Comparison of ENCODE assay signal across 23 cellular contexts in the genomic region with DNA sequence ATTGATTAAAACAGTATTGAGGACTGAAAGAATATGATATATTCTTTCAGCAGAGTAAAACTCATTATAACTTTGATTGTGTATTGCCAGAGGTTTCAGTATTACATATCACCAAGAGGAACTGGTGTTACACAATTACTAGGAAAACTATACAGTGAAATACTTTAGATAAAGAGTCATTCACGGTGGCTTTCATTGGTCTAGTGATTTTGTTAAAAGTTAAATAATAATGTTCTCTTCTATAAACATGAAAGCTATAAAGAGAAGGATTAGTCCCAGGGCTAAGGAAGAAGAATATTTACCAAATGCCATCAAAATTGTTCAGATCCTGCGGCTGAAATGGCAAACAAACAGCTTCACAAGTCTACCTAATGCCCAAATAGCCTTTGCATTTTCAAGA.
DNase-seq lines count a peak whose midpoint lies in the region; ATAC-seq and TF ChIP-seq lines count a peak whose summit lies in the region.
"Had no signal": no experiment of that assay in that cellular context is flagged by ENCODE, and none has a peak within 500 bp of the region (broad histone marks: within the 10 kb centered on the region; RNA-seq: fewer than 3 reads in every experiment).

No MANE protein-coding gene starts in this region.

- no peak for ATAC-seq in HG02798 (IDR thresholded peaks at IDR 0.05; ENCODE audit: poor library complexity, unreplicated experiment)
- ATAC-seq: activated CD8-positive, alpha-beta memory T cell treated with anti-CD3 and anti-CD28 coated beads, Interleukin-2, amount 10 ng/mL, durations not matched to agents 7 days and 5 days; natural killer cell treated with Interleukin-12 subunit alpha and Interleukin-12 subunit beta and Interleukin-15 and Interleukin-18, amount 100 ng/mL, for 72 hours; sciatic nerve; T-helper 17 cell had no signal

- DNase-seq in HFFc6 (no peak), amniotic epithelial cell (ENCODE audit: low read depth) (peak; percentile 18), fibroblast of the aortic adventitia (ENCODE audit: low read depth) (peak; percentile 46), osteocyte (ENCODE audit: extremely low spot score, unreplicated experiment) (no peak), GM13976 (ENCODE audit: low spot score) (no peak), RPMI8226 (no peak), NCI-H82 (lab: John Stamatoyannopoulos, UW) (no peak)
- DNase-seq: activated CD4-positive, alpha-beta T cell treated with anti-CD3 and anti-CD28 coated beads for 4 hours; activated CD8-positive, alpha-beta memory T cell treated with anti-CD3 and anti-CD28 coated beads, Interleukin-2, amount 10 ng/mL, durations not matched to agents 7 days and 5 days; activated naive CD4-positive, alpha-beta T cell treated with anti-CD3 and anti-CD28 coated beads, Interleukin-2, amount 50 U/mL, for 16 hours; cerebellar nuclear complex; effector CD8-positive, alpha-beta T cell; esophagus squamous epithelium; head of caudate nucleus; left ventricle myocardium inferior; MG63; NCI-H69; substantia nigra; T-helper 17 cell had no signal

- H3K4me3 ChIP-seq in fibroblast of the aortic adventitia (ENCODE audit: low read depth, low read length), result no peak overlapping the region
- H3K4me3 ChIP-seq: esophagus squamous epithelium, left ventricle myocardium inferior, MG63 had no signal

- H3K9me3 Mint-ChIP-seq in HFFc6 (no peaks in the 10 kb centered on the region), osteocyte (ENCODE audit: unreplicated experiment) (no peaks in the 10 kb centered on the region)

- H3K4me3 Mint-ChIP-seq in HFFc6 (peak overlapping the region; percentile 27), osteocyte (ENCODE audit: unreplicated experiment) (no peak overlapping the region)
- H3K4me3 Mint-ChIP-seq: activated CD8-positive, alpha-beta memory T cell treated with anti-CD3 and anti-CD28 coated beads, Interleukin-2, amount 10 ng/mL, durations not matched to agents 7 days and 5 days; CD14-positive monocyte; natural killer cell treated with Interleukin-12 subunit alpha and Interleukin-12 subunit beta and Interleukin-15 and Interleukin-18, amount 100 ng/mL, for 72 hours; T-helper 17 cell had no signal

- H3K27me3 Mint-ChIP-seq in HFFc6 (ENCODE audit: insufficient read depth) (no peaks in the 10 kb centered on the region; the same call in 1 of the 2 replicates), osteocyte (ENCODE audit: unreplicated experiment) (no peaks in the 10 kb centered on the region)
- H3K27me3 Mint-ChIP-seq: activated CD8-positive, alpha-beta memory T cell treated with anti-CD3 and anti-CD28 coated beads, Interleukin-2, amount 10 ng/mL, durations not matched to agents 7 days and 5 days; natural killer cell treated with Interleukin-12 subunit alpha and Interleukin-12 subunit beta and Interleukin-15 and Interleukin-18, amount 100 ng/mL, for 72 hours; T-helper 17 cell had no signal

- H3K4me1 Mint-ChIP-seq in HFFc6 (ENCODE audit: low read depth), result peaks cover 36% of the 10 kb centered on the region
- peaks cover 30% of the 10 kb centered on the region for H3K4me1 Mint-ChIP-seq in osteocyte (ENCODE audit: unreplicated experiment)
- H3K4me1 Mint-ChIP-seq: activated CD8-positive, alpha-beta memory T cell treated with anti-CD3 and anti-CD28 coated beads, Interleukin-2, amount 10 ng/mL, durations not matched to agents 7 days and 5 days; CD14-positive monocyte; T-helper 17 cell had no signal

- in situ Hi-C loops in GM13976 (cut with MboI; ENCODE audit: low sequenced_read_pairs, unreplicated experiment), result no loop called here

- H3K27ac Mint-ChIP-seq in HFFc6 (peak overlapping the region; percentile 69), osteocyte (ENCODE audit: unreplicated experiment) (peak overlapping the region; percentile 36)
- H3K27ac Mint-ChIP-seq: activated CD8-positive, alpha-beta memory T cell treated with anti-CD3 and anti-CD28 coated beads, Interleukin-2, amount 10 ng/mL, durations not matched to agents 7 days and 5 days; CD14-positive monocyte; natural killer cell treated with Interleukin-12 subunit alpha and Interleukin-12 subunit beta and Interleukin-15 and Interleukin-18, amount 100 ng/mL, for 72 hours; T-helper 17 cell had no signal

- TF ChIP-seq CTCF in HFFc6 (IDR thresholded peaks at IDR 0.05) (no peak), fibroblast of the aortic adventitia (IDR thresholded peaks at IDR 0.05; ENCODE audit: insufficient read depth, low read length) (no peak), osteocyte (IDR thresholded peaks at IDR 0.05) (no peak), GM13976 (IDR thresholded peaks at IDR 0.05; ENCODE audit: borderline replicate concordance, control extremely low read depth, extremely low read depth, insufficient read depth, missing control alignments) (no peak)

- H3K36me3 Mint-ChIP-seq in HFFc6 (ENCODE audit: low read depth) (peaks cover 7% of the 10 kb centered on the region), osteocyte (ENCODE audit: unreplicated experiment) (peaks cover 15% of the 10 kb centered on the region)
- H3K36me3 Mint-ChIP-seq: activated CD8-positive, alpha-beta memory T cell treated with anti-CD3 and anti-CD28 coated beads, Interleukin-2, amount 10 ng/mL, durations not matched to agents 7 days and 5 days; CD14-positive monocyte; natural killer cell treated with Interleukin-12 subunit alpha and Interleukin-12 subunit beta and Interleukin-15 and Interleukin-18, amount 100 ng/mL, for 72 hours had no signal

Comparison
In these comparisons a context has a peak if more than half of its experiments do, and no peak if none do; other contexts are left out.
1. DNase-seq: peak in amniotic epithelial cell (single experiment) and fibroblast of the aortic adventitia (single experiment); none in HFFc6 (single experiment), osteocyte (single experiment), GM13976 (single experiment), RPMI8226 (single experiment) and NCI-H82 (single experiment).